10 cellular contexts compared by ENCODE assay signal in genomic region chr12:3962661-3963483, GRCh38.
A peak's percentile ranks its signal among the peaks of the same experiment; 100 is the strongest.
DNase-seq lines count a peak whose midpoint lies in the region; TF ChIP-seq lines count a peak whose summit lies in the region.
"Had no signal": no experiment of that assay in that cellular context is flagged by ENCODE, and none has a peak within 500 bp of the region (broad histone marks: within the 10 kb centered on the region; RNA-seq: fewer than 3 reads in every experiment).

No MANE protein-coding gene starts in this region.

- H4K91ac ChIP-seq in neuronal stem cell (ENCODE audit: low read depth, low read length, poor library complexity) = no peak overlapping the region

- peaks cover 16% of the 10 kb centered on the region for H3K4me1 ChIP-seq in Loucy (ENCODE audit: insufficient read depth, low read length, poor library complexity, severe bottlenecking)
- H3K4me1 ChIP-seq in neuronal stem cell (ENCODE audit: control insufficient read depth in 2 of 2, insufficient read depth in 1 of 2, low read depth in 1 of 2, low read length in 2 of 2) = peaks cover 4 to 10% of the 10 kb centered on the region in 2 donors
- H3K4me1 ChIP-seq: pancreas had no signal

- H2AFZ ChIP-seq in Loucy (ENCODE audit: low read length) (peak overlapping the region; percentile 5; the same call in 1 of the 2 replicates), neuronal stem cell (ENCODE audit: low read length) (no peak overlapping the region)

- no peak overlapping the region for H2BK12ac ChIP-seq in neuronal stem cell (ENCODE audit: low read length)

- H3K9me3 ChIP-seq in Loucy (ENCODE audit: insufficient read depth, low read depth, low read length) (no peaks in the 10 kb centered on the region), neuronal stem cell (replicated peaks in 1 of 2; ENCODE audit: control insufficient read depth in 2 of 2, insufficient read depth in 1 of 2, low read depth in 1 of 2, low read length in 2 of 2) (no peaks in the 10 kb centered on the region)
- H3K9me3 ChIP-seq: pancreas had no signal

- no peak overlapping the region for H3K18ac ChIP-seq in neuronal stem cell (ENCODE audit: low read length)

- no peak overlapping the region for H4K8ac ChIP-seq in neuronal stem cell (ENCODE audit: low read depth, low read length)

- no peak overlapping the region for H2BK120ac ChIP-seq in neuronal stem cell (ENCODE audit: low read depth, low read length)

- peak overlapping the region; percentile 1 for H3K4me3 ChIP-seq in Loucy (ENCODE audit: low read length, poor library complexity, severe bottlenecking)
- H3K4me3 ChIP-seq in epithelial cell of esophagus (ENCODE audit: low read length) = no peak overlapping the region
- H3K4me3 ChIP-seq in neuronal stem cell (ENCODE audit: low read length in 2 of 2) = no peak overlapping the region
- H3K4me3 ChIP-seq: pancreas had no signal

- H3K23ac ChIP-seq in neuronal stem cell (ENCODE audit: low read depth, low read length, poor library complexity) = no peak overlapping the region

- H4K20me1 ChIP-seq in Loucy (ENCODE audit: insufficient read depth, low read length, poor library complexity, severe bottlenecking) = no peaks in the 10 kb centered on the region

- H3K27me3 ChIP-seq in Loucy (ENCODE audit: insufficient read depth, low read length, poor library complexity, severe bottlenecking) (no peaks in the 10 kb centered on the region), neuronal stem cell (ENCODE audit: control insufficient read depth in 3 of 3, insufficient read depth in 3 of 3, low read depth in 1 of 3, low read length in 3 of 3) (no peaks in the 10 kb centered on the region)
- H3K27me3 ChIP-seq: pancreas had no signal

- TF ChIP-seq CTCF in Loucy (conservative IDR thresholded peaks at IDR 0.05; ENCODE audit: low read length) = peak; percentile 52
- TF ChIP-seq CTCF in epithelial cell of esophagus (IDR thresholded peaks at IDR 0.05; ENCODE audit: insufficient read depth, low read depth, low read length, missing control alignments) = peak; percentile 21

- H2BK5ac ChIP-seq in neuronal stem cell (ENCODE audit: low read length) = no peak overlapping the region

- no peak overlapping the region for H3K14ac ChIP-seq in neuronal stem cell (ENCODE audit: low read length)

- H3K27ac ChIP-seq in neuronal stem cell (replicated peaks; ENCODE audit: low read length) = no peak overlapping the region
- H3K27ac ChIP-seq: pancreas had no signal

- H2AK5ac ChIP-seq in neuronal stem cell (ENCODE audit: low read depth, low read length) = no peak overlapping the region

- no peak overlapping the region for H2BK15ac ChIP-seq in neuronal stem cell (ENCODE audit: low read length)

- WGBS in neuronal stem cell (ENCODE audit: extremely low coverage in 2 of 2, insufficient read length in 2 of 2, insufficient replicate concordance in 1 of 2), 2 donors = no CpG with 5 or more reads among the region's 8 CpGs

- H3K36me3 ChIP-seq in Loucy (ENCODE audit: insufficient read depth, low read length) (no peaks in the 10 kb centered on the region), neuronal stem cell (replicated peaks in 1 of 2; ENCODE audit: control insufficient read depth in 2 of 2, insufficient read depth in 2 of 2, low read length in 2 of 2) (no peaks in the 10 kb centered on the region)
- H3K36me3 ChIP-seq: pancreas had no signal

- H3K79me2 ChIP-seq in Loucy (ENCODE audit: insufficient read depth, low read length) = no peaks in the 10 kb centered on the region

- no peaks in the 10 kb centered on the region for H3F3A ChIP-seq in Loucy (ENCODE audit: low read depth)

- no peaks in the 10 kb centered on the region for H3K9me2 ChIP-seq in Loucy (replicated peaks; ENCODE audit: low read depth, low read length)

- H3K4me2 ChIP-seq in Loucy (ENCODE audit: low read depth, low read length, poor library complexity, severe bottlenecking) (peak overlapping the region; percentile 32), neuronal stem cell (ENCODE audit: insufficient read depth, low read length, poor library complexity, severe bottlenecking) (no peak overlapping the region)

- H3K9ac ChIP-seq in Loucy (ENCODE audit: low read depth, low read length, poor library complexity, severe bottlenecking) (peak overlapping the region; percentile 7), neuronal stem cell (ENCODE audit: low read depth, low read length, poor library complexity) (no peak overlapping the region)

- no peaks in the 10 kb centered on the region for H3K79me1 ChIP-seq in neuronal stem cell (ENCODE audit: low read depth, low read length)

- H3K4ac ChIP-seq in neuronal stem cell (ENCODE audit: low read length) = no peak overlapping the region

- DNase-seq in activated CD8-positive, alpha-beta memory T cell treated with anti-CD3 and anti-CD28 coated beads for 1 hour (ENCODE audit: extremely low read depth in 1 of 2, low read depth in 1 of 2) = peak; percentile 35 to 48
- DNase-seq in epithelial cell of esophagus (ENCODE audit: low read depth) (peak; percentile 26), hippocampal formation (lab: John Stamatoyannopoulos, UW) (no peak), neuronal stem cell (ENCODE audit: low spot score) (no peak), 8988T (no peak), DMS53 treated with DMSO at 0.1 percent for 48 hours (lab: John Stamatoyannopoulos, UW; ENCODE audit: unreplicated experiment) (no peak)
- peak; percentile 22 to 44 for DNase-seq in stimulated activated CD8-positive, alpha-beta memory T cell treated with anti-CD3 and anti-CD28 coated beads, Interleukin-15, amount 100 ng/mL, for 4 hours (ENCODE audit: low read depth in 2 of 2)
- DNase-seq: pancreas, SHP77 had no signal

Comparison
In these comparisons a context has a peak if more than half of its experiments do, and no peak if none do; other contexts are left out.
1. DNase-seq: peak in activated CD8-positive, alpha-beta memory T cell treated with anti-CD3 and anti-CD28 coated beads for 1 hour (2 of 2), epithelial cell of esophagus (single experiment) and stimulated activated CD8-positive, alpha-beta memory T cell treated with anti-CD3 and anti-CD28 coated beads, Interleukin-15, amount 100 ng/mL, for 4 hours (2 of 2); none in hippocampal formation (0 of 2), neuronal stem cell (single experiment), 8988T (single experiment) and DMS53 treated with DMSO at 0.1 percent for 48 hours (single experiment).